ENCODE assay signal across 1 cellular context in genomic region chr10:2081501-2081900, GRCh38.
TF ChIP-seq lines count a peak whose summit lies in the region.

No MANE protein-coding gene starts in this region.

TF ChIP-seq in K562, 482 proteins besides CTCF, POLR2A, EP300 and RAD21 (continued from another document):
- TF ChIP-seq, protein P1, sequence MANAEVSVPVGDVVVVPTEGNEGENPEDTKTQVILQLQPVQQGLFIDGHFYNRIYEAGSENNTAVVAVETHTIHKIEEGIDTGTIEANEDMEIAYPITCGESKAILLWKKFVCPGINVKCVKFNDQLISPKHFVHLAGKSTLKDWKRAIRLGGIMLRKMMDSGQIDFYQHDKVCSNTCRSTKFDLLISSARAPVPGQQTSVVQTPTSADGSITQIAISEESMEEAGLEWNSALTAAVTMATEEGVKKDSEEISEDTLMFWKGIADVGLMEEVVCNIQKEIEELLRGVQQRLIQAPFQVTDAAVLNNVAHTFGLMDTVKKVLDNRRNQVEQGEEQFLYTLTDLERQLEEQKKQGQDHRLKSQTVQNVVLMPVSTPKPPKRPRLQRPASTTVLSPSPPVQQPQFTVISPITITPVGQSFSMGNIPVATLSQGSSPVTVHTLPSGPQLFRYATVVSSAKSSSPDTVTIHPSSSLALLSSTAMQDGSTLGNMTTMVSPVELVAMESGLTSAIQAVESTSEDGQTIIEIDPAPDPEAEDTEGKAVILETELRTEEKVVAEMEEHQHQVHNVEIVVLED (CRISPR knock-in tag; IDR thresholded peaks at IDR 0.05) = no peak
- TF ChIP-seq SMAD3 (CRISPR knock-in tag; conservative IDR thresholded peaks at IDR 0.05) = no peak
- TF ChIP-seq ZNF253 (CRISPR knock-in tag; conservative IDR thresholded peaks at IDR 0.05) = no peak
- TF ChIP-seq ZNF561 (CRISPR knock-in tag; conservative IDR thresholded peaks at IDR 0.05) = no peak
- no peak for TF ChIP-seq MXI1 (IDR thresholded peaks at IDR 0.05; ENCODE audit: low read depth, low read length)
- TF ChIP-seq ZNF586 (CRISPR knock-in tag; conservative IDR thresholded peaks at IDR 0.05) = no peak
- TF ChIP-seq SMC3 (conservative IDR thresholded peaks at IDR 0.05; ENCODE audit: insufficient read depth, low read depth, low read length) = no peak
- no peak for TF ChIP-seq CC2D1A (IDR thresholded peaks at IDR 0.05)
